In the genomic region with DNA sequence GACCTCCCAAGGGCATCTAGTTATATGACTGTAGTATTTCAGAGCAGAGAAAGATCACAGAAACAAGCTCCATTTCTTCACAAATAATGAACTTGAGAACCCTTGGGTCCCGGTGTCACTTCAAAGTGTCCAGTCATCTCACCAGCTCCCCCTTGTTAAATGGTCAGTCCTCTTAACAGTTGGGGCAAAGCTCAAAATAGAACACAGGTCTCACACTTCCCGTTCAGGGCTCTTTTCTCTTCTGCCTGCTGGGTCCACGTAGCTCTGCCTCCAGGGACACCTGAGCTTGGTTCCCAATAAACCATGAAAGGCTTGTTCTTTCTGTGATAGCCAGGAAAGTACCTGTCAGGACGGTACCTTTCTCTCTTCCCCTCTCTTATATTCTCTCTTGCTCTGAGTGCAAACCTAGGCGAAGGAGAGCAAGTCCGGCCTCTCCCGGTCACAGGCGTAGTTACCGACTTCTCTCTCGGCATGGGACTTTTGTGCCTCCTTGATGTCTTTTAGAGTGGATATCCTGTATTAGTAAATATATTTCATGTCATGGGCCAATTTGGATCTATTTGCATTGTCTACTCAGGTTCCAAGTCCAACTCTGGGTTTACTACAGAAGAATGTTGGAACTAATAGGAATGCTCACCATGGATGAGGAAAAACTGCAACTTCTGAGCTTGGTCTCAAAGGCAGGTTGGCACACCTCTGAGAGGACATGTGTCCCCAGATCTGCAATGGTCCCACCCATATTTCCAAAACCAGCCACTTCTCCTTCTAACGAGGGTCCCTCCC, we compare ENCODE assay signal across 30 cellular contexts.
"Had no signal": no experiment of that assay in that cellular context is flagged by ENCODE, and none has a peak within 500 bp of the region (broad histone marks: within the 10 kb centered on the region; RNA-seq: fewer than 3 reads in every experiment).

No MANE protein-coding gene starts in this region.

- H3K4me3 ChIP-seq: colonic mucosa, esophagus muscularis mucosa, heart right ventricle, pancreas, smooth muscle cell, testis, tibial artery, upper lobe of left lung, uterus had no signal

- H3K36me3 Mint-ChIP-seq: immature natural killer cell; mesothelial cell of epicardium; naive thymus-derived CD4-positive, alpha-beta T cell had no signal

- DNase-seq: colonic mucosa; effector CD8-positive, alpha-beta T cell; foreskin melanocyte; glutamatergic neuron; heart right ventricle; hippocampal formation; immature natural killer cell; mesenchymal stem cell; naive thymus-derived CD4-positive, alpha-beta T cell; nephron progenitor cell; occipital lobe; pancreas; stimulated activated CD4-positive, alpha-beta T cell treated with anti-CD3 and anti-CD28 coated beads, Interleukin-12 subunit alpha, Interleukin-12 subunit beta, amount 100 ng/mL, for 4 hours; stimulated activated CD4-positive, alpha-beta T cell treated with anti-CD3 and anti-CD28 coated beads, Interleukin-1b, Interleukin-23, amount 100 ng/mL, for 48 hours; stimulated activated CD4-positive, alpha-beta T cell treated with anti-CD3 and anti-CD28 coated beads, Interleukin-4, amount 100 ng/mL, for 1 hour; stimulated activated CD8-positive, alpha-beta memory T cell treated with anti-CD3 and anti-CD28 coated beads, Interleukin-4, amount 100 ng/mL, for 48 hours; stimulated activated naive CD4-positive, alpha-beta T cell; substantia nigra; testis; tibial artery; upper lobe of left lung; uterus had no signal

- H3K27ac Mint-ChIP-seq: dendritic cell treated with granulocyte-macrophage colony-stimulating factor and Interleukin-4, amounts not matched to agents 40 ng/mL and 50 ng/mL, for 4 days; immature natural killer cell; mesothelial cell of epicardium; nephron progenitor cell; progenitor cell of endocrine pancreas had no signal

- H3K9me3 Mint-ChIP-seq: central memory CD8-positive, alpha-beta T cell; dendritic cell treated with granulocyte-macrophage colony-stimulating factor and Interleukin-4, amounts not matched to agents 40 ng/mL and 50 ng/mL, for 4 days; immature natural killer cell; mesothelial cell of epicardium; nephron progenitor cell had no signal

- FAIRE-seq: endothelial cell of umbilical vein, keratinocyte, pancreas had no signal

- H3K4me3 Mint-ChIP-seq: central memory CD8-positive, alpha-beta T cell; dendritic cell treated with granulocyte-macrophage colony-stimulating factor and Interleukin-4, amounts not matched to agents 40 ng/mL and 50 ng/mL, for 4 days; immature natural killer cell; mesothelial cell of epicardium; nephron progenitor cell had no signal

- ATAC-seq: heart right ventricle; naive thymus-derived CD4-positive, alpha-beta T cell; pancreas had no signal
